In the genomic region with DNA sequence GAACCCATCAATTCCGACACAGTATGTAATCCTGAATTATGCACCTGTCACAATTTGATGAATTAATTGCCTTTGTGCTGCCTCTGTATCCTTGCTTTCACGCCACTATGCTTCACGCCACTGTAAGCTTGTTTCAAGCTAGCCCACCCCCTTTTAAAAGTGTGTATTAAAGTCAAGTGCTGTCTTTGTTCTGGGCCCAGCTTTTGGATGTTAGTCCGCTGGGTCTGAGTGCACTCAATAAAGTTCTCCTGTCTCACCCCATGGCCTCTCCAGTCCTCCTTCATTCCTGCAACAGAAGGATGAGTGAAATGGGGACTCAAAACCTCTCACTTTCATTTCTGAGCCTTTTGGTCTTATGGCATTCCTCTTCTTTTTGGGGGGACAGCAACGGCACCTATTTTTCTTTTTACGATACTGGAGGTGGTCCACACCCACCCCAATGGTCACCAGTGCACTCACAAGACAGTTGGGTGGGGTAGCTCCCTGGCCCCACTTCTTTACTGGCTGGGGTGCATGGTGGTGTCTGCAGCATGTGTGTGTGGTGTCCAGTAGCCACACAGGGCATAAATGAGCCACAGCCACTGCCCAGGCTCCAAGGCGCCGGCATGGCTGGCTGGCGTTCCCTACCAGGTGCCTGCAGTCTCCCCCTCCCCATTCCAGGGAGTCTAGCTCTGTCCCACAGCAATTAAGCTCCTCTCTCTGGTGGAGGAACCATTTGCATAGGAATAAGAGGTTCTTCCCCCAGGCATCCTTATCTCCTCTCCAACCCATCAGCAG, we compare ENCODE assay signal across 1 cellular context.
TF ChIP-seq lines count a peak whose summit lies in the region.

No MANE protein-coding gene starts in this region.

TF ChIP-seq in H1, 55 proteins besides CTCF, POLR2A, EP300 and RAD21:
- TF ChIP-seq YY1 (IDR thresholded peaks at IDR 0.05; ENCODE audit: low read depth, low read length), result 0 out of 2 replicates have a peak, but pooled peaks have one; percentile 18
- TF ChIP-seq KDM1A (IDR thresholded peaks at IDR 0.05; ENCODE audit: borderline replicate concordance, low read length), result peak; percentile 21; the same call in 1 of the 2 replicates
- TF ChIP-seq, protein P1, sequence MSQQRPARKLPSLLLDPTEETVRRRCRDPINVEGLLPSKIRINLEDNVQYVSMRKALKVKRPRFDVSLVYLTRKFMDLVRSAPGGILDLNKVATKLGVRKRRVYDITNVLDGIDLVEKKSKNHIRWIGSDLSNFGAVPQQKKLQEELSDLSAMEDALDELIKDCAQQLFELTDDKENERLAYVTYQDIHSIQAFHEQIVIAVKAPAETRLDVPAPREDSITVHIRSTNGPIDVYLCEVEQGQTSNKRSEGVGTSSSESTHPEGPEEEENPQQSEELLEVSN (IDR thresholded peaks at IDR 0.05), result no peak
- TF ChIP-seq, protein P2, sequence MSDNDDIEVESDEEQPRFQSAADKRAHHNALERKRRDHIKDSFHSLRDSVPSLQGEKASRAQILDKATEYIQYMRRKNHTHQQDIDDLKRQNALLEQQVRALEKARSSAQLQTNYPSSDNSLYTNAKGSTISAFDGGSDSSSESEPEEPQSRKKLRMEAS (IDR thresholded peaks at IDR 0.05), result no peak
- no peak for TF ChIP-seq NANOG (IDR thresholded peaks at IDR 0.05; ENCODE audit: insufficient read depth, low read depth, low read length, poor library complexity, severe bottlenecking)
- TF ChIP-seq TCF12 (IDR thresholded peaks at IDR 0.05; ENCODE audit: low read depth, low read length), result no peak
